Comparison of ENCODE assay signal across 12 cellular contexts in the genomic region with DNA sequence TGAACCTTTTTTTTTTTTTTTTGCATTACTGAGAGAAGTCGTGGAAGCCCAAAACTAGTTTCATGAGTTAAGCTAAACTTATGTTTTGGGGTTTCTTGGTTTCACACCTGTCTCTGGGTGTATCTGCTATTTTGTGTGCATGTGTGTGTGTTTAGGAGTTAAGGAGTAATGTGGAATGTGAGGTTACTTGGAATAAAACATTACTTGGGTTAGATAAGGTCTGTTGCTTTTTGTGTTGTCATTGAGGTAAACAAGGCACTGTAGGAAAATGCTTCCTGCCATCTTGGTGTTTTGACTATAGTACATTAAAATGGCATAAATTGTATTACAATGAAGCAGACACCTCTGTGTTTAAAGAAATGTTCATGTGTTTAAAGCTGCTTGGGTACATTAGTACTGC. TPM values are rescaled to one million over a fixed set of nuclear protein-coding genes. Genes with fewer than 3 reads are reported as not detected.
DNase-seq lines count a peak whose midpoint lies in the region; ATAC-seq and TF ChIP-seq lines count a peak whose summit lies in the region.
"Had no signal": no experiment of that assay in that cellular context is flagged by ENCODE, and none has a peak within 500 bp of the region (broad histone marks: within the 10 kb centered on the region; RNA-seq: fewer than 3 reads in every experiment).

No MANE protein-coding gene starts in this region.

- POLR2A ChIA-PET in CD4-positive, alpha-beta memory T cell (lab: Charles Lee; ENCODE audit: partially characterized antibody): interaction anchor here (0.8 to 12.2 kb wide), 7 partner anchors 8 to 242 kb away, joined by 3 to 493 read pairs (median 18); a partner anchor contains a TSS

- intact Hi-C loops in CD4-positive, alpha-beta memory T cell (cut with micrococcal nuclease): loop anchor here (5.0 to 10.0 kb wide), 3 partner anchors 129 to 1534 kb away; a partner anchor contains a TSS
- intact Hi-C loops in colonic mucosa (cut with DNase I) (no loop called here), psoas muscle (cut with DNase I) (loop anchor here (5.0 kb wide), 5 partner anchors 39 to 241 kb away; a partner anchor contains a TSS)

- peaks cover 71% of the 10 kb centered on the region for H3K4me1 ChIP-seq in CD4-positive, alpha-beta memory T cell (ENCODE audit: insufficient read depth, low read length)
- peaks cover 15% of the 10 kb centered on the region for H3K4me1 ChIP-seq in colonic mucosa
- H3K4me1 ChIP-seq in psoas muscle: peaks cover 37% of the 10 kb centered on the region

- no peak overlapping the region for H3K27ac ChIP-seq in CD4-positive, alpha-beta memory T cell (ENCODE audit: low read depth, low read length)
- H3K27ac ChIP-seq in colonic mucosa (no peak overlapping the region), psoas muscle (peak overlapping the region; percentile 91)

- CTCF ChIA-PET in CD4-positive, alpha-beta memory T cell (lab: Charles Lee; ENCODE audit: partially characterized antibody): interaction anchor here (1.4 to 13.9 kb wide), 6 partner anchors 24 to 145 kb away, joined by 3 to 135 read pairs (median 36); no protein-coding TSS in a partner anchor

- no peaks in the 10 kb centered on the region for H3K9me3 Mint-ChIP-seq in CD4-positive, alpha-beta memory T cell
- H3K9me3 Mint-ChIP-seq in IgD-negative memory B cell (peaks cover 0 to 2% (median 0%) of the 10 kb centered on the region in 3 donors), endothelial cell (ENCODE audit: unreplicated experiment) (no peaks in the 10 kb centered on the region)

- no peak overlapping the region for H3K4me3 ChIP-seq in CD4-positive, alpha-beta memory T cell (ENCODE audit: low read length in 2 of 2)
- peak overlapping the region; percentile 8 for H3K4me3 ChIP-seq in colonic mucosa
- peak overlapping the region; percentile 93 for H3K4me3 ChIP-seq in psoas muscle

- no peaks in the 10 kb centered on the region for H3K9me3 ChIP-seq in CD4-positive, alpha-beta memory T cell (ENCODE audit: control insufficient read depth in 1 of 2, low read length in 2 of 2)
- no peaks in the 10 kb centered on the region for H3K9me3 ChIP-seq in colonic mucosa
- no peaks in the 10 kb centered on the region for H3K9me3 ChIP-seq in psoas muscle

- peak overlapping the region in 1 of 2 donors; percentile 94 for H3K9ac ChIP-seq in colonic mucosa (ENCODE audit: low read depth in 2 of 2, low read length in 2 of 2)

- no peaks in the 10 kb centered on the region for H3K27me3 Mint-ChIP-seq in CD4-positive, alpha-beta memory T cell
- H3K27me3 Mint-ChIP-seq in IgD-negative memory B cell (no peaks in the 10 kb centered on the region), endothelial cell (ENCODE audit: unreplicated experiment) (peaks cover 13% of the 10 kb centered on the region)

- ATAC-seq in psoas muscle: no peak
- ATAC-seq: SK-N-SH treated with all-trans-retinoic acid at 6 μM for 48 hours had no signal

- peak overlapping the region in 6 of 7 donors; percentile 58 to 99 (median 84) for H3K27ac Mint-ChIP-seq in CD4-positive, alpha-beta memory T cell
- H3K27ac Mint-ChIP-seq in IgD-negative memory B cell: peak overlapping the region in 2 of 3 donors; percentile 55 to 92
- no peak overlapping the region for H3K27ac Mint-ChIP-seq in endothelial cell (ENCODE audit: unreplicated experiment)

- DNase-seq in CD4-positive, alpha-beta memory T cell: no peak
- DNase-seq in colonic mucosa: no peak
- no peak for DNase-seq in psoas muscle
- DNase-seq in endothelial cell (ENCODE audit: low spot score): no peak
- no peak for DNase-seq in midbrain (lab: John Stamatoyannopoulos, UW)
- no peak for DNase-seq in cerebellar nuclear complex (lab: John Stamatoyannopoulos, UW)
- DNase-seq: activated naive CD4-positive, alpha-beta T cell treated with Interleukin-2 at 50 U/mL for 16 hours; MV-4-11; stimulated activated CD4-positive, alpha-beta T cell treated with anti-CD3 and anti-CD28 coated beads, Interleukin-2, amount 100 ng/mL, for 48 hours; stimulated activated naive CD4-positive, alpha-beta T cell had no signal

- H3K27me3 ChIP-seq in CD4-positive, alpha-beta memory T cell (ENCODE audit: insufficient read depth, low read length): no peaks in the 10 kb centered on the region
- H3K27me3 ChIP-seq in colonic mucosa: no peaks in the 10 kb centered on the region
- no peaks in the 10 kb centered on the region for H3K27me3 ChIP-seq in psoas muscle (ENCODE audit: insufficient read depth in 3 of 3, low read length in 2 of 3)

- H3K36me3 Mint-ChIP-seq in CD4-positive, alpha-beta memory T cell: peaks cover 29 to 52% of the 10 kb centered on the region in 2 donors
- H3K36me3 Mint-ChIP-seq in IgD-negative memory B cell (peaks cover 13% of the 10 kb centered on the region), endothelial cell (ENCODE audit: low read depth, unreplicated experiment) (no peaks in the 10 kb centered on the region)

- H3K4me1 Mint-ChIP-seq in CD4-positive, alpha-beta memory T cell: peaks cover 49 to 85% (median 59%) of the 10 kb centered on the region in 4 donors
- H3K4me1 Mint-ChIP-seq in IgD-negative memory B cell (peaks cover 37 to 65% (median 55%) of the 10 kb centered on the region in 3 donors), endothelial cell (ENCODE audit: unreplicated experiment) (peaks cover 4% of the 10 kb centered on the region)

- TF ChIP-seq CTCF in colonic mucosa (IDR thresholded peaks at IDR 0.05) (no peak), psoas muscle (IDR thresholded peaks at IDR 0.05) (no peak), endothelial cell (IDR thresholded peaks at IDR 0.05; ENCODE audit: unreplicated experiment) (no peak)

- H3K36me3 ChIP-seq in CD4-positive, alpha-beta memory T cell (ENCODE audit: insufficient read depth, low read length): no peaks in the 10 kb centered on the region
- no peaks in the 10 kb centered on the region for H3K36me3 ChIP-seq in colonic mucosa
- no peaks in the 10 kb centered on the region for H3K36me3 ChIP-seq in psoas muscle (ENCODE audit: insufficient read depth in 1 of 2, low read depth in 1 of 2)

- peak overlapping the region; percentile 7 to 100 (median 84) for H3K4me3 Mint-ChIP-seq in CD4-positive, alpha-beta memory T cell
- peak overlapping the region; percentile 86 to 99 (median 94) for H3K4me3 Mint-ChIP-seq in IgD-negative memory B cell
- H3K4me3 Mint-ChIP-seq in endothelial cell (ENCODE audit: unreplicated experiment): no peak overlapping the region

- 43 to 73% (median 54%) methylated on average over 1 of the region's 1 CpG for WGBS in psoas muscle, 3 donors

RNA-seq across cellular contexts. Expression of a gene that starts 2.9 kb away (rescaled TPM):
- total RNA-seq in CD4-positive, alpha-beta memory T cell: 10 to 100 TPM; 13.9 to 14.8 TPM
- polyA plus RNA-seq in CD4-positive, alpha-beta memory T cell: 10 to 100 TPM in 1 of 2 donors, 1 to 10 TPM in 1; 5.3 to 43.0 TPM
- polyA plus RNA-seq in IgD-negative memory B cell (33.4 TPM), psoas muscle (1 to 10 TPM; 1.5 to 9.7 (median 2.7) TPM)
- total RNA-seq in colonic mucosa (10 to 100 TPM; 40.7 to 58.5 TPM), psoas muscle (10 to 100 TPM in 3 of 4 donors, 1 to 10 TPM in 1; 3.1 to 31.4 (median 15.9) TPM), endothelial cell (ENCODE audit: unreplicated experiment) (0.05 TPM)

Comparison
In these comparisons a context has a peak if more than half of its experiments do, and no peak if none do; other contexts are left out.
1. H3K4me3 ChIP-seq: peak in colonic mucosa (single experiment) and psoas muscle (single experiment); none in CD4-positive, alpha-beta memory T cell (0 of 2).